Comparison of ENCODE assay signal across 1 cellular context in genomic region chr1:94068831-94069648, GRCh38.
A peak's percentile ranks its signal among the peaks of the same experiment; 100 is the strongest.
TF ChIP-seq lines count a peak whose summit lies in the region.

No MANE protein-coding gene starts in this region.

TF ChIP-seq in HepG2, 621 proteins besides CTCF, POLR2A, EP300 and RAD21 (continued from another document and continues in another):
- TF ChIP-seq NR2F6 (IDR thresholded peaks at IDR 0.05): no peak
- peak; percentile 75 for TF ChIP-seq NR2F6 (CRISPR knock-in tag; IDR thresholded peaks at IDR 0.05)
- TF ChIP-seq CC2D1A (CRISPR knock-in tag; IDR thresholded peaks at IDR 0.05): no peak
- TF ChIP-seq ZFP91 (CRISPR knock-in tag; IDR thresholded peaks at IDR 0.05; ENCODE audit: borderline replicate concordance): 0 out of 2 replicates have a peak, but pooled peaks have one; percentile 36
- TF ChIP-seq HBP1 (CRISPR knock-in tag; IDR thresholded peaks at IDR 0.05; ENCODE audit: low read depth): no peak
- no peak for TF ChIP-seq TBX3 (IDR thresholded peaks at IDR 0.05; ENCODE audit: borderline replicate concordance)
- no peak for TF ChIP-seq PAX8 (CRISPR knock-in tag; IDR thresholded peaks at IDR 0.05; ENCODE audit: borderline replicate concordance)
- TF ChIP-seq ZBED4 (CRISPR knock-in tag; IDR thresholded peaks at IDR 0.05; ENCODE audit: borderline replicate concordance): no peak
- TF ChIP-seq KLF6 (CRISPR knock-in tag; IDR thresholded peaks at IDR 0.05): no peak
- TF ChIP-seq ZKSCAN8 (CRISPR knock-in tag; IDR thresholded peaks at IDR 0.05; ENCODE audit: borderline replicate concordance): peak; percentile 68; the same call in 1 of the 2 replicates
- TF ChIP-seq AHDC1 (CRISPR knock-in tag; IDR thresholded peaks at IDR 0.05; ENCODE audit: borderline replicate concordance): peak; percentile 75; the same call in 1 of the 2 replicates
- no peak for TF ChIP-seq ZNF839 (CRISPR knock-in tag; IDR thresholded peaks at IDR 0.05; ENCODE audit: borderline replicate concordance)
- peak; percentile 9; the same call in 1 of the 2 replicates for TF ChIP-seq FOXO1 (CRISPR knock-in tag; IDR thresholded peaks at IDR 0.05)
- TF ChIP-seq ZNF446 (CRISPR knock-in tag; IDR thresholded peaks at IDR 0.05): no peak
- no peak for TF ChIP-seq SCMH1 (CRISPR knock-in tag; IDR thresholded peaks at IDR 0.05; ENCODE audit: borderline replicate concordance)
- TF ChIP-seq ZNF710 (CRISPR knock-in tag; IDR thresholded peaks at IDR 0.05; ENCODE audit: borderline replicate concordance): peak; percentile 25; the same call in 1 of the 2 replicates
- TF ChIP-seq FOXM1 (CRISPR knock-in tag; IDR thresholded peaks at IDR 0.05): no peak
- peak; percentile 84 for TF ChIP-seq PAXIP1 (CRISPR knock-in tag; conservative IDR thresholded peaks at IDR 0.05)
- TF ChIP-seq ZNF558 (CRISPR knock-in tag; IDR thresholded peaks at IDR 0.05; ENCODE audit: borderline replicate concordance): no peak
- TF ChIP-seq RERE (CRISPR knock-in tag; IDR thresholded peaks at IDR 0.05; ENCODE audit: low read depth): no peak
- no peak for TF ChIP-seq TEAD2 (CRISPR knock-in tag; IDR thresholded peaks at IDR 0.05)
- TF ChIP-seq TEAD3 (CRISPR knock-in tag; optimal IDR thresholded peaks at IDR 0.05; ENCODE audit: borderline replicate concordance): peak; percentile 76
